Comparison of ENCODE assay signal across 16 cellular contexts in the genomic region with DNA sequence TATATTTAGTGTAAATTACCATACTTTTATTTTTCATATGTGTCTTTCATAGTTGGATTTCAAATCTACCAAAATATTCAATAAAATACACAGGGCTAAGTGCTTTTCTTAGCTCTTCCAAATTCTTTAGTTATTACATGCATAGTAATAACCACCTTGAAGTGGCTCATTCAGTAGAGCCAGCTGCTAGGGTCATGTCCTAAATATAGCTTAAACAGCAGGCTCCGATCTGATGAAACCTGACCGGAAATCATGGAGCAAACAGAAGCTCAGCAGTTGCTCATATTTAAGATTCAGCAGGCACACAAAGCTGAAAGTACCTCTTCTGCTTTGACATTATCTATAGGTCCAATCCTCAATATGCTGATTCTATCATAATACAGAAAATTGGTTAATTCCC.
DNase-seq lines count a peak whose midpoint lies in the region; ATAC-seq, FAIRE-seq and TF ChIP-seq lines count a peak whose summit lies in the region.
"Had no signal": no experiment of that assay in that cellular context is flagged by ENCODE, and none has a peak within 500 bp of the region (broad histone marks: within the 10 kb centered on the region; RNA-seq: fewer than 3 reads in every experiment).

No MANE protein-coding gene starts in this region.

- no peak overlapping the region for H3K4me2 ChIP-seq in H1 (ENCODE audit: insufficient read depth in 1 of 2, low read depth in 2 of 2, low read length in 2 of 2)

- H2BK12ac ChIP-seq in H1 (ENCODE audit: low read depth, low read length) = no peak overlapping the region

- no peaks in the 10 kb centered on the region for H3K79me2 ChIP-seq in H1 (ENCODE audit: control insufficient read depth in 1 of 2, insufficient read depth in 2 of 2, low read length in 2 of 2)

- H3K27me3 ChIP-seq in right atrium auricular region = no peaks in the 10 kb centered on the region
- no peaks in the 10 kb centered on the region for H3K27me3 ChIP-seq in H1 (replicated peaks in 1 of 4; ENCODE audit: control insufficient read depth in 3 of 4, extremely low read depth in 1 of 4, insufficient read depth in 3 of 4, low read length in 3 of 4)
- H3K27me3 ChIP-seq: esophagus squamous epithelium, SJSA1, uterus had no signal

- no peak overlapping the region for H4K91ac ChIP-seq in H1 (replicated peaks; ENCODE audit: insufficient read length, low read length)

- no peak overlapping the region for H3K4ac ChIP-seq in H1 (replicated peaks; ENCODE audit: insufficient read length, low read depth, low read length)

- no peaks in the 10 kb centered on the region for H3K9me3 Mint-ChIP-seq in activated naive CD8-positive, alpha-beta T cell treated with anti-CD3 and anti-CD28 coated beads, Interleukin-2, amount 50 U/mL, for 24 hours

- no peak overlapping the region for H3K27ac Mint-ChIP-seq in activated naive CD8-positive, alpha-beta T cell treated with anti-CD3 and anti-CD28 coated beads, Interleukin-2, amount 50 U/mL, for 24 hours
- H3K27ac Mint-ChIP-seq: activated naive CD8-positive, alpha-beta T cell; WTC11 had no signal

- TF ChIP-seq EP300 in H1 (IDR thresholded peaks at IDR 0.05; ENCODE audit: borderline replicate concordance in 1 of 2, low read depth in 2 of 2, low read length in 2 of 2) = no peak

- no peaks in the 10 kb centered on the region for H3K4me1 ChIP-seq in right atrium auricular region
- H3K4me1 ChIP-seq in H1 (replicated peaks in 1 of 4; ENCODE audit: control insufficient read depth in 3 of 4, insufficient read depth in 4 of 4, low read length in 3 of 4) = no peaks in the 10 kb centered on the region
- H3K4me1 ChIP-seq: esophagus squamous epithelium, SJSA1, uterus had no signal

- no peak overlapping the region for H3K14ac ChIP-seq in H1 (ENCODE audit: insufficient read length)

- no peak overlapping the region for H3K27ac ChIP-seq in right atrium auricular region
- H3K27ac ChIP-seq in H1 (ENCODE audit: low read depth, low read length) = no peak overlapping the region
- H3K27ac ChIP-seq: esophagus squamous epithelium, SJSA1, uterus had no signal

- POLR2A ChIA-PET in H1 (lab: Charles Lee; ENCODE audit: partially characterized antibody) = no interaction called here

- ATAC-seq in Right ventricle myocardium superior (ENCODE audit: poor library complexity) (peak; percentile 95), HG02840 (IDR thresholded peaks at IDR 0.05; ENCODE audit: low FRiP score, unreplicated experiment) (no peak)
- no peak for ATAC-seq in activated naive CD8-positive, alpha-beta T cell treated with anti-CD3 and anti-CD28 coated beads, Interleukin-2, amount 50 U/mL, for 24 hours
- ATAC-seq: WTC11 had no signal

- no peaks in the 10 kb centered on the region for H3K4me1 Mint-ChIP-seq in activated naive CD8-positive, alpha-beta T cell treated with anti-CD3 and anti-CD28 coated beads, Interleukin-2, amount 50 U/mL, for 24 hours
- H3K4me1 Mint-ChIP-seq: WTC11 had no signal

- H2AFZ ChIP-seq in H1 (ENCODE audit: low read length) = peak overlapping the region; percentile 59; the same call in 1 of the 2 replicates

- H3K23ac ChIP-seq in H1 (ENCODE audit: insufficient read length) = no peak overlapping the region

- no peaks in the 10 kb centered on the region for H3K79me1 ChIP-seq in H1 (ENCODE audit: low read depth, low read length)

- intact Hi-C loops in Right ventricle myocardium superior (cut with DNase I) = no loop called here
- intact Hi-C loops in posterior cingulate gyrus (cut with DNase I) = no loop called here

- no peak overlapping the region for H3K18ac ChIP-seq in H1 (ENCODE audit: extremely low read depth, low read length)

- no peak for TF ChIP-seq POLR2A in H1 (IDR thresholded peaks at IDR 0.05; ENCODE audit: control extremely low read depth in 1 of 2, low read depth in 2 of 2, low read length in 2 of 2)

- H3K4me3 ChIP-seq in right atrium auricular region = no peak overlapping the region
- H3K4me3 ChIP-seq in H1 (ENCODE audit: extremely low read depth in 1 of 4, insufficient read depth in 2 of 4, low read depth in 3 of 4, low read length in 4 of 4) = no peak overlapping the region
- H3K4me3 ChIP-seq: esophagus squamous epithelium, SJSA1, uterus had no signal

- H3K9me3 ChIP-seq in right atrium auricular region = no peaks in the 10 kb centered on the region
- no peaks in the 10 kb centered on the region for H3K9me3 ChIP-seq in H1 (ENCODE audit: insufficient read depth in 2 of 2, low read depth in 1 of 2, low read length in 1 of 2)
- H3K9me3 ChIP-seq: esophagus squamous epithelium, uterus had no signal

- H3K23me2 ChIP-seq in H1 (ENCODE audit: low read depth, low read length) = no peaks in the 10 kb centered on the region

- 85% methylated on average over 2 of the region's 2 CpGs; no CpG with 5 or more reads in 1 of the 2 experiments for WGBS in H1 (ENCODE audit: extremely low coverage in 1 of 2, insufficient coverage in 1 of 2, insufficient read length in 1 of 2, insufficient replicate concordance in 2 of 2, low coverage in 1 of 2, low lambda C conversion rate in 2 of 2, missing lambda C conversion rate in 1 of 2), 2 experiments

- DNase-seq in Right ventricle myocardium superior (no peak), right atrium auricular region (ENCODE audit: low spot score) (no peak), NCI-H774 (lab: John Stamatoyannopoulos, UW) (peak; percentile 56), H1 (ENCODE audit: low read depth in 1 of 2, low spot score in 2 of 2) (no peak), medulla oblongata (ENCODE audit: extremely low spot score) (no peak), posterior cingulate gyrus (no peak)
- no peak for DNase-seq in activated naive CD8-positive, alpha-beta T cell treated with anti-CD3 and anti-CD28 coated beads, Interleukin-2, amount 50 U/mL, for 24 hours
- DNase-seq: activated CD8-positive, alpha-beta memory T cell treated with anti-CD3 and anti-CD28 coated beads, Interleukin-2, amount 50 U/mL, for 4 hours; esophagus squamous epithelium; NCI-H226; stimulated activated CD8-positive, alpha-beta memory T cell treated with anti-CD3 and anti-CD28 coated beads, Interleukin-4, amount 100 ng/mL, for 48 hours; uterus had no signal

- no peaks in the 10 kb centered on the region for H3K36me3 Mint-ChIP-seq in activated naive CD8-positive, alpha-beta T cell treated with anti-CD3 and anti-CD28 coated beads, Interleukin-2, amount 50 U/mL, for 24 hours (ENCODE audit: low read depth)
- H3K36me3 Mint-ChIP-seq: activated naive CD8-positive, alpha-beta T cell; WTC11 had no signal

- FAIRE-seq in H1 (lab: Jason Lieb, UNC) = no peak

- H4K8ac ChIP-seq in H1 (ENCODE audit: extremely low read depth, insufficient read depth, low read length) = no peak overlapping the region

- H3K9ac ChIP-seq in H1 (replicated peaks in 1 of 4; ENCODE audit: extremely low read depth in 1 of 4, low read depth in 3 of 4, low read length in 3 of 4) = no peak overlapping the region

- H3K36me3 ChIP-seq in right atrium auricular region (no peaks in the 10 kb centered on the region), H1 (ENCODE audit: control insufficient read depth in 2 of 4, insufficient read depth in 4 of 4, low read length in 3 of 4) (no peaks in the 10 kb centered on the region)
- H3K36me3 ChIP-seq: esophagus squamous epithelium, SJSA1, uterus had no signal

- no peaks in the 10 kb centered on the region for H3K27me3 Mint-ChIP-seq in activated naive CD8-positive, alpha-beta T cell treated with anti-CD3 and anti-CD28 coated beads, Interleukin-2, amount 50 U/mL, for 24 hours
- H3K27me3 Mint-ChIP-seq: activated naive CD8-positive, alpha-beta T cell had no signal

- no peak overlapping the region for H2BK5ac ChIP-seq in H1 (ENCODE audit: low read depth, low read length)

- no peak overlapping the region for H2AK5ac ChIP-seq in H1 (ENCODE audit: low read depth, low read length)

- no peak overlapping the region for H2BK120ac ChIP-seq in H1 (replicated peaks; ENCODE audit: low read depth, low read length)

- no peak overlapping the region for H2BK15ac ChIP-seq in H1 (ENCODE audit: low read length)

- no peak overlapping the region for H2BK20ac ChIP-seq in H1 (ENCODE audit: low read length)

- no peaks in the 10 kb centered on the region for H4K20me1 ChIP-seq in H1 (replicated peaks in 1 of 2; ENCODE audit: control insufficient read depth in 1 of 2, insufficient read depth in 2 of 2, low read length in 2 of 2)

- CTCF ChIA-PET in H1 (lab: Charles Lee; ENCODE audit: partially characterized antibody) = interaction anchor here (0.5 to 0.7 kb wide), 2 partner anchors 200 to 311 kb away, joined by 3 read pairs; no protein-coding TSS in a partner anchor

- no peak for TF ChIP-seq RAD21 in H1 (IDR thresholded peaks at IDR 0.05 in 1 of 2, conservative IDR thresholded peaks at IDR 0.05 in 1 of 2; ENCODE audit: low read depth in 2 of 2, low read length in 2 of 2)

- no peak overlapping the region for H4K5ac ChIP-seq in H1 (ENCODE audit: insufficient read length, low read depth, low read length)

- TF ChIP-seq CTCF in right atrium auricular region (IDR thresholded peaks at IDR 0.05) (no peak), H1 (IDR thresholded peaks at IDR 0.05; ENCODE audit: control extremely low read depth in 1 of 3, insufficient read depth in 1 of 3, low read depth in 1 of 3, low read length in 3 of 3) (no peak)

- no peak overlapping the region for H3K56ac ChIP-seq in H1 (replicated peaks; ENCODE audit: insufficient read length, low read depth, low read length)

- H3K4me3 Mint-ChIP-seq in activated naive CD8-positive, alpha-beta T cell treated with anti-CD3 and anti-CD28 coated beads, Interleukin-2, amount 50 U/mL, for 24 hours = no peak overlapping the region
- H3K4me3 Mint-ChIP-seq: activated naive CD8-positive, alpha-beta T cell; WTC11 had no signal

TF ChIP-seq in H1, 55 proteins besides CTCF, POLR2A, EP300 and RAD21 (continues in another document):
- TF ChIP-seq ATF2 (IDR thresholded peaks at IDR 0.05; ENCODE audit: low read length) (no peak), SP1 (IDR thresholded peaks at IDR 0.05; ENCODE audit: low read depth, low read length) (no peak), KDM5A (IDR thresholded peaks at IDR 0.05; ENCODE audit: low read length) (no peak), CREB1 (IDR thresholded peaks at IDR 0.05) (no peak), BACH1 (IDR thresholded peaks at IDR 0.05; ENCODE audit: low read length) (no peak), EZH2 (IDR thresholded peaks at IDR 0.05; ENCODE audit: low read depth, low read length, severe bottlenecking) (no peak), TAF7 (optimal IDR thresholded peaks at IDR 0.05; ENCODE audit: borderline replicate concordance, low read depth, low read length) (no peak), MAFK (IDR thresholded peaks at IDR 0.05; ENCODE audit: low read depth, low read length) (no peak)
